2 cellular contexts compared by ENCODE assay signal in genomic region chr2:192628017-192628416, GRCh38.
TF ChIP-seq lines count a peak whose summit lies in the region.

No MANE protein-coding gene starts in this region.

TF ChIP-seq in HepG2, 621 proteins besides CTCF, POLR2A, EP300 and RAD21 (continued from another document):
- TF ChIP-seq DZIP1 (CRISPR knock-in tag; IDR thresholded peaks at IDR 0.05) (no peak), DBP (CRISPR knock-in tag; IDR thresholded peaks at IDR 0.05; ENCODE audit: not compliant biosample characterization) (no peak), NKX3-1 (CRISPR knock-in tag; IDR thresholded peaks at IDR 0.05) (no peak), PHB2 (IDR thresholded peaks at IDR 0.05; ENCODE audit: partially characterized antibody) (no peak), RARA (CRISPR knock-in tag; IDR thresholded peaks at IDR 0.05) (no peak), DRAP1 (CRISPR knock-in tag; IDR thresholded peaks at IDR 0.05) (no peak), THAP11 (CRISPR knock-in tag; IDR thresholded peaks at IDR 0.05) (no peak)

TF ChIP-seq in IMR-90, 13 proteins besides CTCF, POLR2A, EP300 and RAD21 (continued from another document):
- TF ChIP-seq MAZ (IDR thresholded peaks at IDR 0.05; ENCODE audit: borderline replicate concordance, low read depth, low read length) (no peak), FOS (IDR thresholded peaks at IDR 0.05; ENCODE audit: low read depth, low read length) (no peak), CHD1 (IDR thresholded peaks at IDR 0.05; ENCODE audit: low read depth, low read length) (no peak)
